In genomic region chr13:110615322-110616102, GRCh38 we compare ENCODE assay signal across 1 cellular context.
TF ChIP-seq lines count a peak whose summit lies in the region.

TSS of gene NAXD (plus strand) at chr13:110615545. CDS start at chr13:110615602, 57 bp downstream.

TF ChIP-seq in HepG2, 621 proteins besides CTCF, POLR2A, EP300 and RAD21 (continued from another document and continues in another):
- no peak for TF ChIP-seq TRIM22 (IDR thresholded peaks at IDR 0.05)
- TF ChIP-seq KDM4B (CRISPR knock-in tag; IDR thresholded peaks at IDR 0.05), result no peak
- TF ChIP-seq BCL6 (CRISPR knock-in tag; IDR thresholded peaks at IDR 0.05), result no peak
- TF ChIP-seq ZNF530 (CRISPR knock-in tag; IDR thresholded peaks at IDR 0.05; ENCODE audit: low read depth), result no peak
- no peak for TF ChIP-seq ZUFSP (CRISPR knock-in tag; IDR thresholded peaks at IDR 0.05; ENCODE audit: borderline replicate concordance)
- no peak for TF ChIP-seq DDIT3 (CRISPR knock-in tag; IDR thresholded peaks at IDR 0.05)
- no peak for TF ChIP-seq ZNF10 (CRISPR knock-in tag; IDR thresholded peaks at IDR 0.05; ENCODE audit: borderline replicate concordance, low read depth)
- TF ChIP-seq ZNF510 (CRISPR knock-in tag; IDR thresholded peaks at IDR 0.05; ENCODE audit: low read depth), result peak; percentile 22; the same call in 1 of the 2 replicates
- TF ChIP-seq ZNF331 (CRISPR knock-in tag; IDR thresholded peaks at IDR 0.05), result 0 out of 2 replicates have a peak, but pooled peaks have one; percentile 16
- peak; percentile 17; the same call in 1 of the 2 replicates for TF ChIP-seq PITX1 (CRISPR knock-in tag; IDR thresholded peaks at IDR 0.05)
- TF ChIP-seq ZNF296 (CRISPR knock-in tag; conservative IDR thresholded peaks at IDR 0.05), result no peak
- TF ChIP-seq PCBP1 (IDR thresholded peaks at IDR 0.05; ENCODE audit: borderline replicate concordance, low read depth, low read length), result 0 out of 2 replicates have a peak, but pooled peaks have one; percentile 21
- TF ChIP-seq CBX2 (IDR thresholded peaks at IDR 0.05; ENCODE audit: low read depth, low read length), result no peak
- no peak for TF ChIP-seq CBX2 (CRISPR knock-in tag; IDR thresholded peaks at IDR 0.05; ENCODE audit: low read depth)
- no peak for TF ChIP-seq RXRA (CRISPR knock-in tag; IDR thresholded peaks at IDR 0.05)
- 0 out of 2 replicates have a peak, but pooled peaks have one; percentile 26 for TF ChIP-seq ZNF558 (CRISPR knock-in tag; IDR thresholded peaks at IDR 0.05; ENCODE audit: borderline replicate concordance)
- TF ChIP-seq SP2 (CRISPR knock-in tag; IDR thresholded peaks at IDR 0.05), result peak; percentile 93
- TF ChIP-seq RFXAP (CRISPR knock-in tag; IDR thresholded peaks at IDR 0.05; ENCODE audit: borderline replicate concordance), result peak; percentile 89; the same call in 1 of the 2 replicates
- peak; percentile 41; the same call in 1 of the 2 replicates for TF ChIP-seq PPARG (CRISPR knock-in tag; conservative IDR thresholded peaks at IDR 0.05)
- TF ChIP-seq IRF9 (CRISPR knock-in tag; IDR thresholded peaks at IDR 0.05; ENCODE audit: borderline replicate concordance), result no peak
- TF ChIP-seq SSRP1 (CRISPR knock-in tag; IDR thresholded peaks at IDR 0.05), result no peak
- TF ChIP-seq THAP7 (CRISPR knock-in tag; IDR thresholded peaks at IDR 0.05), result no peak
- peak; percentile 91 for TF ChIP-seq ZNF563 (CRISPR knock-in tag; IDR thresholded peaks at IDR 0.05)
- TF ChIP-seq TMF1 (CRISPR knock-in tag; IDR thresholded peaks at IDR 0.05; ENCODE audit: low read depth), result peak; percentile 84
- no peak for TF ChIP-seq ZBTB3 (CRISPR knock-in tag; IDR thresholded peaks at IDR 0.05; ENCODE audit: borderline replicate concordance, low read depth)
- no peak for TF ChIP-seq SOX5 (CRISPR knock-in tag; IDR thresholded peaks at IDR 0.05; ENCODE audit: borderline replicate concordance)
- 0 out of 2 replicates have a peak, but pooled peaks have one; percentile 37 for TF ChIP-seq HOXD1 (CRISPR knock-in tag; IDR thresholded peaks at IDR 0.05)
- no peak for TF ChIP-seq SMARCC2 (IDR thresholded peaks at IDR 0.05)
- TF ChIP-seq NFKB2 (CRISPR knock-in tag; IDR thresholded peaks at IDR 0.05; ENCODE audit: borderline replicate concordance), result no peak
- TF ChIP-seq ZNF205 (CRISPR knock-in tag; IDR thresholded peaks at IDR 0.05), result no peak
- no peak for TF ChIP-seq HMGA1 (CRISPR knock-in tag; conservative IDR thresholded peaks at IDR 0.05)
- TF ChIP-seq ZBTB46 (CRISPR knock-in tag; IDR thresholded peaks at IDR 0.05; ENCODE audit: borderline replicate concordance), result peak; percentile 45; the same call in 1 of the 2 replicates
- TF ChIP-seq SCMH1 (CRISPR knock-in tag; IDR thresholded peaks at IDR 0.05; ENCODE audit: borderline replicate concordance), result no peak
- TF ChIP-seq U2AF1 (optimal IDR thresholded peaks at IDR 0.05; ENCODE audit: low read depth, low read length), result no peak
- peak; percentile 77; the same call in 1 of the 2 replicates for TF ChIP-seq ZNF33B (CRISPR knock-in tag; IDR thresholded peaks at IDR 0.05)
- no peak for TF ChIP-seq RAD51 (IDR thresholded peaks at IDR 0.05; ENCODE audit: borderline replicate concordance)
- TF ChIP-seq HNRNPUL1 (IDR thresholded peaks at IDR 0.05; ENCODE audit: low read depth, low read length), result no peak
- TF ChIP-seq TRIM24 (CRISPR knock-in tag; IDR thresholded peaks at IDR 0.05), result no peak
- peak; percentile 37; the same call in 1 of the 2 replicates for TF ChIP-seq ZFP91 (CRISPR knock-in tag; IDR thresholded peaks at IDR 0.05; ENCODE audit: borderline replicate concordance)
- TF ChIP-seq ZSCAN21 (CRISPR knock-in tag; IDR thresholded peaks at IDR 0.05; ENCODE audit: borderline replicate concordance), result peak; percentile 65; the same call in 1 of the 2 replicates
- TF ChIP-seq FOSL2 (CRISPR knock-in tag; IDR thresholded peaks at IDR 0.05), result peak; percentile 35; the same call in 1 of the 2 replicates
- TF ChIP-seq MIXL1 (CRISPR knock-in tag; IDR thresholded peaks at IDR 0.05), result 0 out of 2 replicates have a peak, but pooled peaks have one; percentile 22
- TF ChIP-seq ELF1 (CRISPR knock-in tag; IDR thresholded peaks at IDR 0.05), result peak; percentile 94
- peak; percentile 93 for TF ChIP-seq GABPA (IDR thresholded peaks at IDR 0.05; ENCODE audit: low read depth, low read length)
- peak; percentile 97 for TF ChIP-seq GABPA (CRISPR knock-in tag; IDR thresholded peaks at IDR 0.05; ENCODE audit: low read depth)
- no peak for TF ChIP-seq NBN (conservative IDR thresholded peaks at IDR 0.05)
- TF ChIP-seq HNF4A (CRISPR knock-in tag; IDR thresholded peaks at IDR 0.05), result 0 out of 2 replicates have a peak, but pooled peaks have one; percentile 20
- no peak; the same call in 1 of the 2 replicates for TF ChIP-seq TEF (CRISPR knock-in tag; IDR thresholded peaks at IDR 0.05)
- 0 out of 2 replicates have a peak, but pooled peaks have one; percentile 16 for TF ChIP-seq IRX3 (CRISPR knock-in tag; IDR thresholded peaks at IDR 0.05; ENCODE audit: borderline replicate concordance, low read depth)
- TF ChIP-seq HNRNPLL (IDR thresholded peaks at IDR 0.05; ENCODE audit: low read depth, low read length, poor library complexity, severe bottlenecking), result peak; percentile 52
- no peak for TF ChIP-seq LRRFIP1 (CRISPR knock-in tag; conservative IDR thresholded peaks at IDR 0.05)
- peak; percentile 72 for TF ChIP-seq TBX2 (CRISPR knock-in tag; IDR thresholded peaks at IDR 0.05; ENCODE audit: borderline replicate concordance)
- no peak for TF ChIP-seq ZNF704 (CRISPR knock-in tag; IDR thresholded peaks at IDR 0.05; ENCODE audit: borderline replicate concordance)
- TF ChIP-seq ZNF207 (IDR thresholded peaks at IDR 0.05; ENCODE audit: borderline replicate concordance), result no peak
- peak; percentile 96 for TF ChIP-seq KAT8 (CRISPR knock-in tag; IDR thresholded peaks at IDR 0.05)
- TF ChIP-seq REXO4 (CRISPR knock-in tag; IDR thresholded peaks at IDR 0.05; ENCODE audit: borderline replicate concordance), result no peak
- TF ChIP-seq NONO (IDR thresholded peaks at IDR 0.05), result no peak
- peak; percentile 55; the same call in 1 of the 2 replicates for TF ChIP-seq NONO (CRISPR knock-in tag; conservative IDR thresholded peaks at IDR 0.05)
- TF ChIP-seq FOXJ3 (CRISPR knock-in tag; IDR thresholded peaks at IDR 0.05; ENCODE audit: borderline replicate concordance), result no peak
- peak; percentile 91; the same call in 1 of the 2 replicates for TF ChIP-seq MTERF4 (CRISPR knock-in tag; IDR thresholded peaks at IDR 0.05)
- TF ChIP-seq POLR2AphosphoS2 (IDR thresholded peaks at IDR 0.05; ENCODE audit: low read depth, low read length), result no peak
